In genomic region chr22:48031589-48031988, GRCh38 we compare ENCODE assay signal across 23 cellular contexts.
"Had no signal": no experiment of that assay in that cellular context is flagged by ENCODE, and none has a peak within 500 bp of the region (broad histone marks: within the 10 kb centered on the region; RNA-seq: fewer than 3 reads in every experiment).

No MANE protein-coding gene starts in this region.

- ATAC-seq: gastrocnemius medialis, heart right ventricle, left cardiac atrium, left lung, left ventricle myocardium superior, lower lobe of right lung, mucosa of descending colon had no signal

- H3K36me3 ChIP-seq: esophagus squamous epithelium, gastrocnemius medialis, heart right ventricle, left lung, lower lobe of right lung had no signal

- DNase-seq: dermis blood vessel endothelial cell; dorsolateral prefrontal cortex; effector CD4-positive, alpha-beta T cell; effector memory CD4-positive, alpha-beta T cell; esophagus squamous epithelium; foreskin fibroblast; foreskin melanocyte; gastrocnemius medialis; glutamatergic neuron; heart right ventricle; hippocampal formation; left cardiac atrium; left lung; left ventricle myocardium superior; lower lobe of right lung; mesenchymal stem cell; mucosa of descending colon; naive B cell had no signal

- H3K4me1 ChIP-seq: esophagus squamous epithelium, gastrocnemius medialis, heart right ventricle, left lung, lower lobe of right lung had no signal

- H3K27ac ChIP-seq: coronary artery, dorsolateral prefrontal cortex, esophagus squamous epithelium, gastrocnemius medialis, heart right ventricle, left lung, lower lobe of right lung had no signal

- H3K4me3 ChIP-seq: coronary artery, dorsolateral prefrontal cortex, esophagus squamous epithelium, gastrocnemius medialis, heart right ventricle, left lung, lower lobe of right lung, mucosa of descending colon had no signal

- FAIRE-seq: colon, endothelial cell of umbilical vein, islet of Langerhans, keratinocyte had no signal

- H3K27me3 ChIP-seq: gastrocnemius medialis had no signal

- H3K9me3 ChIP-seq: esophagus squamous epithelium, gastrocnemius medialis, left lung, lower lobe of right lung, mucosa of descending colon had no signal
